Comparison of ENCODE assay signal across 16 cellular contexts in the genomic region with DNA sequence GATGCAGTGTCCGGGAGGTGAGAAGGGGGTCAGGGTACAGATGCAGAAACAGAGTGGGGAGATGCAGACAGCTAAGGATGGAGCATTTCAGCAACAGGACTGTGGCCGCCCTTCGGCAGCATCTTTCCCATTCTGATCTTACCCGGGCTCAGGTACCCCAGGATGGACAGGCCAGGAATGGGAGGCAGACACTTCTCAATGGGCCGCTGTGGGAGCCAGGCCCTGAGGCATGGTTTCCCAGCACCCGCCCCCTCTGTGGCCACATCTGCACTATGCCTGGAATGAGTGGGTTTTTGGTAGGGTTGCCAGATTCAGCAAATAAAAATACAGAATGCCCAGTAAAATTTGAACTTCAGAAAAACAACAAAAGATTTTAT.
"Had no signal": no experiment of that assay in that cellular context is flagged by ENCODE, and none has a peak within 500 bp of the region (broad histone marks: within the 10 kb centered on the region; RNA-seq: fewer than 3 reads in every experiment).

No MANE protein-coding gene starts in this region.

- H3K4me3 Mint-ChIP-seq: activated naive CD8-positive, alpha-beta T cell; stimulated activated naive CD8-positive, alpha-beta T cell treated with anti-CD3 and anti-CD28 coated beads, Interleukin-15, amount 100 ng/mL, for 72 hours; T-helper 2 cell treated with Interferon-gamma antibody and Interleukin-4, amounts not matched to agents 5 μg/mL and 100 μg/mL, for 36 hours had no signal

- H3K4me3 ChIP-seq: gastrocnemius medialis, heart right ventricle, right atrium auricular region, skin epidermis, testis had no signal

- FAIRE-seq: bronchial epithelial cell had no signal

- H3K4me1 ChIP-seq: gastrocnemius medialis, heart right ventricle, right atrium auricular region, testis had no signal

- H3K9me3 ChIP-seq: gastrocnemius medialis, right atrium auricular region, testis had no signal

- H3K27ac Mint-ChIP-seq: activated naive CD8-positive, alpha-beta T cell; stimulated activated naive CD8-positive, alpha-beta T cell treated with anti-CD3 and anti-CD28 coated beads, Interleukin-15, amount 100 ng/mL, for 72 hours; T-helper 2 cell treated with Interferon-gamma antibody and Interleukin-4, amounts not matched to agents 5 μg/mL and 100 μg/mL, for 36 hours had no signal

- ATAC-seq: activated CD4-positive, CD25-positive, alpha-beta regulatory T cell treated with anti-CD3 and anti-CD28 coated beads, Interleukin-2, amount 50 U/mL, for 24 hours; gastrocnemius medialis; heart right ventricle; stimulated activated naive CD8-positive, alpha-beta T cell treated with anti-CD3 and anti-CD28 coated beads, Interleukin-15, amount 100 ng/mL, for 72 hours had no signal

- H3K36me3 ChIP-seq: gastrocnemius medialis, heart right ventricle, right atrium auricular region had no signal

- H3K9me3 Mint-ChIP-seq: T-helper 2 cell treated with Interferon-gamma antibody and Interleukin-4, amounts not matched to agents 5 μg/mL and 100 μg/mL, for 36 hours had no signal

- H3K36me3 Mint-ChIP-seq: activated naive CD8-positive, alpha-beta T cell; naive B cell had no signal

- H3K27me3 ChIP-seq: gastrocnemius medialis, right atrium auricular region, testis had no signal

- H3K27ac ChIP-seq: gastrocnemius medialis, heart right ventricle, right atrium auricular region, skin epidermis, testis had no signal

- DNase-seq: activated CD4-positive, alpha-beta T cell treated with anti-CD3 and anti-CD28 coated beads, Interleukin-2, amount 50 U/mL, for 4 hours; activated gamma-delta T cell; activated T-cell treated with anti-CD3 and anti-CD28 coated beads, Interleukin-2, amount 50 U/mL, for 48 hours; gastrocnemius medialis; heart right ventricle; kidney glomerular epithelial cell; naive B cell; stimulated activated CD4-positive, alpha-beta T cell treated with anti-CD3 and anti-CD28 coated beads, Interleukin-4, amount 100 ng/mL, for 4 hours; stimulated activated naive CD8-positive, alpha-beta T cell treated with anti-CD3 and anti-CD28 coated beads, Interleukin-15, amount 100 ng/mL, for 72 hours; testis had no signal
